Comparison of ENCODE assay signal across 17 cellular contexts in the genomic region with DNA sequence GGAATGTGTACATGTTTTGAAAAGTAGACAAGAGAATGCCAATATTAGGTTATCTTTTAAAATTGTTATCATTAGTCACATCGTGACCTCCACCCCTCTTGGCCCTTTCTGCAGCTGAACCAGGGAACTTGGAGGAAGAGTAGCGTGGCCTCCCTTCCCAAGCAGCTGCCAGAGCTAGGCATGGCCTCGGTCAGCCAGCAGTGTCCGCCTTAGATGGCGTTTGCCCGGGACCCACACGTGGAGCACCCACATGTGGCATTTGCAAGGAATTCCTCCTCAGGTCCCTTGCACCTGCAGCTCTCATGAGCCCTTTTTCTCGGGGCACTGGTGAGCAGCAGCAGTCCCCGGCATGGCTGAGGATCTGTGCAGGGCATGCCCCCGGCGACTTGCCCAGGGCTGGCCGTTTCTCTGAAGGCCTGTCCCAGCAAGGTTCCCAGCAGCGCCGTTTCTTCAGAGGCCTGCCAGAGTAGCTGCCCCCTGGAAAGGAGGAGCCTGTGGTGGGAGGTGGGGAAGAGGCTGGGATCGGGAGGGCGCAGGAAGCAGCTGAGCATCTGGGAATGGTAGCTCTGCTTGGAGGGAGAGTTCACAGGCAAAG.
"Had no signal": no experiment of that assay in that cellular context is flagged by ENCODE, and none has a peak within 500 bp of the region (broad histone marks: within the 10 kb centered on the region; RNA-seq: fewer than 3 reads in every experiment).

No MANE protein-coding gene starts in this region.

- H3K36me3 Mint-ChIP-seq: activated naive CD4-positive, alpha-beta T cell treated with anti-CD3 and anti-CD28 coated beads, Interleukin-2, amount 50 U/mL, for 24 hours; immature natural killer cell had no signal

- H3K9me3 ChIP-seq: pancreas, thyroid gland, uterus had no signal

- H3K27ac Mint-ChIP-seq: activated naive CD4-positive, alpha-beta T cell treated with anti-CD3 and anti-CD28 coated beads, Interleukin-2, amount 50 U/mL, for 24 hours; endodermal cell; immature natural killer cell; nephron had no signal

- H3K27ac ChIP-seq: brain microvascular endothelial cell, pancreas, thyroid gland had no signal

- H3K27me3 Mint-ChIP-seq: activated naive CD4-positive, alpha-beta T cell treated with anti-CD3 and anti-CD28 coated beads, Interleukin-2, amount 50 U/mL, for 24 hours had no signal

- DNase-seq: activated effector memory CD4-positive, alpha-beta T cell treated with Interleukin-2 at 50 U/mL for 16 hours; activated T-cell treated with anti-CD3 and anti-CD28 coated beads, Interleukin-2, amount 50 U/mL, for 1 hour; brain microvascular endothelial cell; dermis blood vessel endothelial cell; endodermal cell; immature natural killer cell; left cardiac atrium; mammary epithelial cell; retina; stimulated activated CD4-positive, alpha-beta T cell treated with anti-CD3 and anti-CD28 coated beads, Interleukin-4, amount 100 ng/mL, for 4 hours; T-helper 2 cell; thyroid gland; uterus had no signal

- H3K36me3 ChIP-seq: uterus had no signal

- ATAC-seq: activated CD4-positive, CD25-positive, alpha-beta regulatory T cell treated with anti-CD3 and anti-CD28 coated beads, Interleukin-2, amount 50 U/mL, for 24 hours; left cardiac atrium; pancreas had no signal

- H3K4me3 Mint-ChIP-seq: activated naive CD4-positive, alpha-beta T cell treated with anti-CD3 and anti-CD28 coated beads, Interleukin-2, amount 50 U/mL, for 24 hours; endodermal cell; immature natural killer cell; nephron had no signal

- H3K4me3 ChIP-seq: pancreas, thyroid gland, uterus had no signal

- H3K27me3 ChIP-seq: brain microvascular endothelial cell, pancreas, thyroid gland, uterus had no signal

- H3K4me1 Mint-ChIP-seq: immature natural killer cell had no signal

- H3K9me3 Mint-ChIP-seq: activated naive CD4-positive, alpha-beta T cell treated with anti-CD3 and anti-CD28 coated beads, Interleukin-2, amount 50 U/mL, for 24 hours; endodermal cell; immature natural killer cell; nephron had no signal
